18 cellular contexts compared by ENCODE assay signal in the genomic region with DNA sequence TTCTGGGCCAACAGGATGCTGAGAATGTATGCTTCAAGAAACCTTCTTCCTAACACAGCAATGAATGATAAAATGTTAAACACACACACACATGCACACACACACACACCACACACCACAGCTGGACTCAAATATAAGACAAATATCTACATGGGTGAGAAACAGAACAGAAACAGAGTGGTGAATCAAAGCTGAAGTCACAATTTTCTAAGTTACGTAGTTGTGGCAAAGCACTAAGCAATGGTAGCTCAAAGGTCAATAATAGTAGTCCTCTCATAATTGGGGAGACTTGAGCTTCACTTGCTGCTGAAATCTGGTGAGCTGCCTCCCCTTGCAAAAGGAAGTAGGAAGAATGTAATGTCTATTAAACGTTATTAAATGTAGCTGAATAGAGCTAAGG. TPM values are rescaled to one million over a fixed set of nuclear protein-coding genes. Genes with fewer than 3 reads are reported as not detected.
A peak's percentile ranks its signal among the peaks of the same experiment; 100 is the strongest.
DNase-seq lines count a peak whose midpoint lies in the region; ATAC-seq and TF ChIP-seq lines count a peak whose summit lies in the region.
"Had no signal": no experiment of that assay in that cellular context is flagged by ENCODE, and none has a peak within 500 bp of the region (broad histone marks: within the 10 kb centered on the region; RNA-seq: fewer than 3 reads in every experiment).

No MANE protein-coding gene starts in this region.

- H3K36me3 ChIP-seq in DND-41 (ENCODE audit: insufficient read depth, low read length) (no peaks in the 10 kb centered on the region), gastroesophageal sphincter (no peaks in the 10 kb centered on the region)

- H3K4me1 Mint-ChIP-seq in activated T-helper 17 cell treated with anti-CD3 and anti-CD28 coated beads, Interleukin-2, amount 50 U/mL, for 72 hours = no peaks in the 10 kb centered on the region
- peaks cover 2 to 9% of the 10 kb centered on the region in 2 donors for H3K4me1 Mint-ChIP-seq in immature natural killer cell

- no peaks in the 10 kb centered on the region for H3K9me3 Mint-ChIP-seq in activated T-helper 17 cell treated with anti-CD3 and anti-CD28 coated beads, Interleukin-2, amount 50 U/mL, for 72 hours
- no peaks in the 10 kb centered on the region for H3K9me3 Mint-ChIP-seq in immature natural killer cell
- H3K9me3 Mint-ChIP-seq: CD4-positive, alpha-beta T cell; H9 had no signal

- no peaks in the 10 kb centered on the region for H3K27me3 ChIP-seq in DND-41 (ENCODE audit: insufficient read depth, low read length, poor library complexity)
- H3K27me3 ChIP-seq in gastroesophageal sphincter = no peaks in the 10 kb centered on the region

- no peak overlapping the region for H3K4me3 Mint-ChIP-seq in activated T-helper 17 cell treated with anti-CD3 and anti-CD28 coated beads, Interleukin-2, amount 50 U/mL, for 72 hours
- no peak overlapping the region for H3K4me3 Mint-ChIP-seq in immature natural killer cell
- H3K4me3 Mint-ChIP-seq: CD4-positive, alpha-beta T cell; H9 had no signal

- TF ChIP-seq EP300 in gastroesophageal sphincter (IDR thresholded peaks at IDR 0.05) = no peak

- no peak for TF ChIP-seq POLR2A in gastroesophageal sphincter (IDR thresholded peaks at IDR 0.05)

- no peaks in the 10 kb centered on the region for H3K36me3 Mint-ChIP-seq in activated T-helper 17 cell treated with anti-CD3 and anti-CD28 coated beads, Interleukin-2, amount 50 U/mL, for 72 hours (ENCODE audit: low read depth)
- no peaks in the 10 kb centered on the region for H3K36me3 Mint-ChIP-seq in immature natural killer cell

- TF ChIP-seq CTCF in DND-41 (IDR thresholded peaks at IDR 0.05; ENCODE audit: borderline replicate concordance, extremely low read depth, low read length, poor library complexity, severe bottlenecking) = no peak
- TF ChIP-seq CTCF in GM20000 (IDR thresholded peaks at IDR 0.05; ENCODE audit: extremely low read depth, missing control alignments) = no peak
- TF ChIP-seq CTCF in gastroesophageal sphincter (IDR thresholded peaks at IDR 0.05) = no peak

- DNase-seq in DND-41 (no peak), GM20000 (ENCODE audit: low spot score) (peak; percentile 8), immature natural killer cell (no peak), dermis blood vessel endothelial cell (no peak)
- DNase-seq in activated CD4-positive, alpha-beta T cell treated with anti-CD3 and anti-CD28 coated beads for 48 hours = no peak
- DNase-seq: AML-193; Caco-2; CD4-positive, alpha-beta T cell; DMS79; GF-D8; H9; KG1 had no signal

- ATAC-seq in DND-41 (ENCODE audit: insufficient read depth, low read depth) (no peak), GM18520 (IDR thresholded peaks at IDR 0.05; ENCODE audit: unreplicated experiment) (peak; percentile 62), gastroesophageal sphincter (no peak)
- peak; percentile 43 for ATAC-seq in activated T-helper 17 cell treated with anti-CD3 and anti-CD28 coated beads, Interleukin-2, amount 50 U/mL, for 72 hours (replicated peaks)
- ATAC-seq: A549 had no signal

- no peaks in the 10 kb centered on the region for H3K4me1 ChIP-seq in DND-41 (ENCODE audit: insufficient read depth, low read length)
- H3K4me1 ChIP-seq in gastroesophageal sphincter = peaks cover 0 to 29% (median 7%) of the 10 kb centered on the region in 3 donors
- H3K4me1 ChIP-seq: A549, Caco-2 had no signal

- no peaks in the 10 kb centered on the region for H3K27me3 Mint-ChIP-seq in activated T-helper 17 cell treated with anti-CD3 and anti-CD28 coated beads, Interleukin-2, amount 50 U/mL, for 72 hours
- H3K27me3 Mint-ChIP-seq in immature natural killer cell (ENCODE audit: low read depth in 3 of 3) = peaks cover 0 to 4% (median 3%) of the 10 kb centered on the region in 3 donors
- H3K27me3 Mint-ChIP-seq: CD4-positive, alpha-beta T cell had no signal

- H3K4me2 ChIP-seq in DND-41 (ENCODE audit: insufficient read depth, low read length) = no peak overlapping the region
- H3K4me2 ChIP-seq: A549 had no signal

- H3K27ac Mint-ChIP-seq in activated T-helper 17 cell treated with anti-CD3 and anti-CD28 coated beads, Interleukin-2, amount 50 U/mL, for 72 hours = no peak overlapping the region
- no peak overlapping the region for H3K27ac Mint-ChIP-seq in immature natural killer cell
- H3K27ac Mint-ChIP-seq: CD4-positive, alpha-beta T cell; H9 had no signal

- no peaks in the 10 kb centered on the region for H3K79me2 ChIP-seq in DND-41 (ENCODE audit: insufficient read depth, low read length)

- no peaks in the 10 kb centered on the region for H3K9me3 ChIP-seq in DND-41 (ENCODE audit: insufficient read depth, low read length, severe bottlenecking)
- H3K9me3 ChIP-seq in gastroesophageal sphincter = no peaks in the 10 kb centered on the region
- H3K9me3 ChIP-seq: A549, Caco-2 had no signal

- 57 to 89% methylated on average over 2 of the region's 2 CpGs for WGBS in gastroesophageal sphincter (ENCODE audit: low coverage in 1 of 2), 2 donors

- H3K4me3 ChIP-seq in DND-41 (ENCODE audit: low read depth in 1 of 2, low read length in 2 of 2) (no peak overlapping the region), gastroesophageal sphincter (no peak overlapping the region)
- H3K4me3 ChIP-seq: A549 had no signal

- 0 out of 2 replicates have a peak overlapping the region, but pooled peaks have one; percentile 16 for H2AFZ ChIP-seq in DND-41 (ENCODE audit: low read depth, low read length)

- H3K27ac ChIP-seq in DND-41 (ENCODE audit: low read length) = no peak overlapping the region
- no peak overlapping the region for H3K27ac ChIP-seq in gastroesophageal sphincter
- H3K27ac ChIP-seq: 22Rv1, A549, C4-2B had no signal

- H4K20me1 ChIP-seq in DND-41 (ENCODE audit: insufficient read depth, low read length) = no peaks in the 10 kb centered on the region

- no peak overlapping the region for H3K9ac ChIP-seq in DND-41 (ENCODE audit: low read depth, low read length)

RNA-seq across cellular contexts. Expression of a gene that starts 33.7 kb away (rescaled TPM):
- 10 to 100 TPM in 1 of 2 donors, 1 to 10 TPM in 1; 3.1 to 14.9 TPM for total RNA-seq in activated T-helper 17 cell treated with anti-CD3 and anti-CD28 coated beads, Interleukin-2, amount 50 U/mL, for 72 hours
- total RNA-seq in gastroesophageal sphincter (100 to 1,000 TPM; 219 to 326 (median 240) TPM), dermis blood vessel endothelial cell (75.4 and 81.2 TPM in 2 replicates)
- 1 to 10 TPM in 1 of 3 donors, not detected in 2; 7.3 TPM for polyA plus RNA-seq in immature natural killer cell

RNA-seq across cellular contexts. Expression of a gene that starts 33.7 kb away (rescaled TPM):
- total RNA-seq in activated T-helper 17 cell treated with anti-CD3 and anti-CD28 coated beads, Interleukin-2, amount 50 U/mL, for 72 hours = 10 to 100 TPM; 22.9 to 35.0 TPM
- 10 to 100 TPM; 49.4 to 78.0 (median 59.0) TPM for total RNA-seq in gastroesophageal sphincter
- 10 to 100 TPM in 1 of 3 donors, 1 to 10 TPM in 2; 1.3 to 10.5 (median 2.3) TPM for polyA plus RNA-seq in immature natural killer cell
- total RNA-seq in dermis blood vessel endothelial cell = 22.8 and 24.0 TPM in 2 replicates

Comparison
In these comparisons a context has a peak if more than half of its experiments do, and no peak if none do; other contexts are left out.
1. ATAC-seq: peak in GM18520 (single experiment) and activated T-helper 17 cell treated with anti-CD3 and anti-CD28 coated beads, Interleukin-2, amount 50 U/mL, for 72 hours (single experiment); none in DND-41 (single experiment) and gastroesophageal sphincter (single experiment).